Comparison of ENCODE assay signal across 8 cellular contexts in genomic region chr12:52873513-52873831, GRCh38. TPM values are rescaled to one million over a fixed set of nuclear protein-coding genes. Genes with fewer than 3 reads are reported as not detected.
DNase-seq lines count a peak whose midpoint lies in the region; ATAC-seq and TF ChIP-seq lines count a peak whose summit lies in the region.
"Had no signal": no experiment of that assay in that cellular context is flagged by ENCODE, and none has a peak within 500 bp of the region (broad histone marks: within the 10 kb centered on the region; RNA-seq: fewer than 3 reads in every experiment).

No MANE protein-coding gene starts in this region.

- TF ChIP-seq POLR2A in Peyer's patch (IDR thresholded peaks at IDR 0.05), result no peak

- peak overlapping the region; percentile 78 for H3K4me3 Mint-ChIP-seq in HFFc6

- WGBS in esophagus, 2 donors, result 39 to 40% methylated on average over 4 of the region's 4 CpGs

- H3K9me3 ChIP-seq in Peyer's patch (no peaks in the 10 kb centered on the region), esophagus (ENCODE audit: control insufficient read depth in 2 of 2, insufficient read depth in 1 of 2, low read depth in 1 of 2, low read length in 1 of 2) (no peaks in the 10 kb centered on the region), skeletal muscle tissue (ENCODE audit: control insufficient read depth in 3 of 3, low read length in 3 of 3) (no peaks in the 10 kb centered on the region)
- H3K9me3 ChIP-seq: prostate gland had no signal

- peaks cover 60% of the 10 kb centered on the region for H3K4me1 Mint-ChIP-seq in HFFc6 (ENCODE audit: low read depth)

- no peaks in the 10 kb centered on the region for H3K36me3 Mint-ChIP-seq in HFFc6 (ENCODE audit: low read depth)

- no peak for ATAC-seq in GM21360 (IDR thresholded peaks at IDR 0.05; ENCODE audit: unreplicated experiment)

- H3K4me1 ChIP-seq in Peyer's patch, result peaks cover 4 to 55% (median 7%) of the 10 kb centered on the region in 4 donors
- peaks cover 7 to 54% of the 10 kb centered on the region in 2 donors for H3K4me1 ChIP-seq in esophagus (ENCODE audit: control insufficient read depth in 2 of 2, insufficient read depth in 2 of 2, low read length in 1 of 2)
- H3K4me1 ChIP-seq in skeletal muscle tissue (ENCODE audit: control insufficient read depth in 3 of 3, insufficient read depth in 3 of 3, low read length in 3 of 3), result peaks cover 14 to 24% (median 20%) of the 10 kb centered on the region in 3 donors
- H3K4me1 ChIP-seq: prostate gland had no signal

- H3K4me3 ChIP-seq in Peyer's patch (peak overlapping the region in 1 of 4 donors; percentile 50), esophagus (ENCODE audit: low read depth in 1 of 2, low read length in 2 of 2) (peak overlapping the region; percentile 18 to 40), skeletal muscle tissue (ENCODE audit: low read length in 3 of 3) (peak overlapping the region; percentile 43 to 63 (median 61))

- H3K27ac ChIP-seq in Peyer's patch (peak overlapping the region; percentile 60 to 89 (median 79)), esophagus (ENCODE audit: low read depth in 2 of 2, low read length in 1 of 2) (peak overlapping the region; percentile 100), skeletal muscle tissue (ENCODE audit: low read depth, low read length) (peak overlapping the region; percentile 25)

- peak overlapping the region; percentile 30 to 68 (median 64) for H3K9ac ChIP-seq in skeletal muscle tissue (ENCODE audit: low read depth in 1 of 3, low read length in 3 of 3)

- H3K9me3 Mint-ChIP-seq in HFFc6, result no peaks in the 10 kb centered on the region

- TF ChIP-seq CTCF in HFFc6 (IDR thresholded peaks at IDR 0.05) (no peak), Peyer's patch (IDR thresholded peaks at IDR 0.05) (no peak)

- no peak for DNase-seq in HFFc6
- no peak for DNase-seq in Peyer's patch
- DNase-seq in NCI-H187 treated with DMSO at 0.1 percent for 48 hours (lab: John Stamatoyannopoulos, UW), result no peak
- no peak for DNase-seq in EL

- H3K27me3 ChIP-seq in Peyer's patch, result no peaks in the 10 kb centered on the region
- H3K27me3 ChIP-seq in esophagus (ENCODE audit: control insufficient read depth in 1 of 2, insufficient read depth in 2 of 2, low read length in 2 of 2), result no peaks in the 10 kb centered on the region
- peaks cover 0 to 2% (median 0%) of the 10 kb centered on the region in 3 donors for H3K27me3 ChIP-seq in skeletal muscle tissue (ENCODE audit: control insufficient read depth in 3 of 3, insufficient read depth in 3 of 3, low read length in 3 of 3)

- H3K36me3 ChIP-seq in Peyer's patch, result no peaks in the 10 kb centered on the region
- H3K36me3 ChIP-seq in esophagus (ENCODE audit: control insufficient read depth in 2 of 2, insufficient read depth in 2 of 2, low read length in 1 of 2), result no peaks in the 10 kb centered on the region
- no peaks in the 10 kb centered on the region for H3K36me3 ChIP-seq in skeletal muscle tissue (ENCODE audit: control insufficient read depth in 3 of 3, insufficient read depth in 3 of 3, low read length in 3 of 3)
- H3K36me3 ChIP-seq: prostate gland had no signal

- peak overlapping the region; percentile 97 for H3K27ac Mint-ChIP-seq in HFFc6

- no peaks in the 10 kb centered on the region; the same call in none of the 2 replicates for H3K27me3 Mint-ChIP-seq in HFFc6 (ENCODE audit: insufficient read depth)

RNA-seq across cellular contexts. Expression of gene KRT78, which starts 24.7 kb away (rescaled TPM):
- under 1 TPM in 1 of 6 experiments, not detected in 5; 0.30 TPM for total RNA-seq in HFFc6 (2021; fragmentation: NEBNext Ultra II Directional; extraction: Animal tissue kit (Norgen Biotek cat#: 25700))
- total RNA-seq in Peyer's patch, result not detected
- polyA plus RNA-seq in esophagus, result 1,000 to 10,000 TPM in 1 of 2 donors, 100 to 1,000 TPM in 1; 633 to 1,998 TPM
- not detected for total RNA-seq in skeletal muscle tissue

RNA-seq across cellular contexts. Expression of gene KRT8, which starts 31.4 kb away (rescaled TPM):
- total RNA-seq in HFFc6 (2021; fragmentation: NEBNext Ultra II Directional; extraction: Animal tissue kit (Norgen Biotek cat#: 25700)), result 10 to 100 TPM; 41.4 to 50.4 (median 44.8) TPM
- total RNA-seq in Peyer's patch (1,000 to 10,000 TPM; 1,046 to 2,452 (median 2,098) TPM), skeletal muscle tissue (1.6 TPM)
- polyA plus RNA-seq in esophagus, result 100 to 1,000 TPM in 1 of 2 donors, 10 to 100 TPM in 1; 38.7 to 105 TPM

RNA-seq across cellular contexts. Expression of gene KRT79, which starts 39.4 kb away (rescaled TPM):
- total RNA-seq in HFFc6 (2021; fragmentation: NEBNext Ultra II Directional; extraction: Animal tissue kit (Norgen Biotek cat#: 25700)), result not detected
- total RNA-seq in Peyer's patch (not detected), skeletal muscle tissue (1.6 TPM)
- polyA plus RNA-seq in esophagus, result 1 to 10 TPM in 1 of 2 donors, under 1 TPM in 1; 0.75 to 1.8 TPM
- total RNA-seq: prostate gland had no signal

RNA-seq across cellular contexts. Expression of gene KRT4, which starts 59.6 kb away (rescaled TPM):
- total RNA-seq in HFFc6 (2021; fragmentation: NEBNext Ultra II Directional; extraction: Animal tissue kit (Norgen Biotek cat#: 25700)), result under 1 TPM in 4 of 6 experiments, not detected in 2; 0.18 to 0.31 (median 0.30) TPM
- total RNA-seq in Peyer's patch (not detected), skeletal muscle tissue (not detected)
- polyA plus RNA-seq in esophagus, result over 10,000 TPM in 1 of 2 donors, 1,000 to 10,000 TPM in 1; 8,130 to 17,509 TPM

Comparison
In these comparisons a context has a peak if more than half of its experiments do, and no peak if none do; other contexts are left out.
1. H3K27ac ChIP-seq: peak in every context shown above with its lines; median percentile 100 in esophagus; 79 in Peyer's patch; 25 in skeletal muscle tissue.
2. RNA of gene KRT8, which starts 31.4 kb away (total RNA-seq): 1,046 to 2,452 TPM in Peyer's patch; 41.4 to 50.4 TPM in HFFc6 and 1.6 TPM in skeletal muscle tissue (single experiment); every median in the first group is over 10 times any median in the second.